Comparison of ENCODE assay signal across 40 cellular contexts in the genomic region with DNA sequence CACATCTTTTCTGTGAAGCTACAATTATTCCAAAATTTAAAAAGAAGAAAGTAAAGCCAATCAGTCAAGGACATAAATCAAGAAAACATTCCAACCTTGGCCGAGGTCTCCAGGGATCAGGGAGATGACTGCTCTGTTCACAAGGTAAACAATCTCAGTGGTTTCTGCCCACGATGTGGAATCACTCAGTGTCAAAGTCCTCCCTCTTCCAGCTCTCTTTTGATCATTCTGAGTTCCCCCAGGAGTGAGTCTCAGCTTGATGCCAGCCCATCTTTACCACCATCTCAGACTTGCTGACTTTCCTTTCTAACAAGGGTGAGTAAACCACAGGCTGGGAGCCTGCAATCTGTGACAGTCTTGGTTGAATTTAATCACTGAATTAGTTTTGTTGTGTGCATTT. TPM values are rescaled to one million over a fixed set of nuclear protein-coding genes. Genes with fewer than 3 reads are reported as not detected.
A peak's percentile ranks its signal among the peaks of the same experiment; 100 is the strongest.
DNase-seq lines count a peak whose midpoint lies in the region; ATAC-seq and TF ChIP-seq lines count a peak whose summit lies in the region.
"Had no signal": no experiment of that assay in that cellular context is flagged by ENCODE, and none has a peak within 500 bp of the region (broad histone marks: within the 10 kb centered on the region; RNA-seq: fewer than 3 reads in every experiment).

No MANE protein-coding gene starts in this region.

- H3K4me2 ChIP-seq in GM23248 (ENCODE audit: unreplicated experiment): peak overlapping the region; percentile 22
- H3K4me2 ChIP-seq: A549 had no signal

- H3K36me3 ChIP-seq in GM23248 (ENCODE audit: low read depth) (no peaks in the 10 kb centered on the region), liver (ENCODE audit: control insufficient read depth in 4 of 4, insufficient read depth in 3 of 4, low read depth in 1 of 4, low read length in 3 of 4) (no peaks in the 10 kb centered on the region)
- H3K36me3 ChIP-seq: esophagus squamous epithelium, left lung, right atrium auricular region, thoracic aorta, uterus, WERI-Rb-1 had no signal

- H3K4me3 Mint-ChIP-seq in activated naive CD8-positive, alpha-beta T cell treated with anti-CD3 and anti-CD28 coated beads, Interleukin-2, amount 50 U/mL, for 24 hours: no peak overlapping the region
- H3K4me3 Mint-ChIP-seq: activated naive CD8-positive, alpha-beta T cell; CD4-positive, alpha-beta T cell; central memory CD8-positive, alpha-beta T cell; immature natural killer cell; stimulated activated naive CD8-positive, alpha-beta T cell treated with anti-CD3 and anti-CD28 coated beads, Interleukin-15, Interleukin-2, amounts not matched to agents 100 ng/mL and 50 ng/mL, for 24 hours had no signal

- H3K4me1 ChIP-seq in GM23248 (ENCODE audit: insufficient read depth) (peaks cover 17% of the 10 kb centered on the region), liver (ENCODE audit: control insufficient read depth in 4 of 4, insufficient read depth in 4 of 4, low read length in 3 of 4) (peaks cover 4 to 21% (median 11%) of the 10 kb centered on the region in 4 donors)
- H3K4me1 ChIP-seq: A549, left lung, uterus had no signal

- H3K9me3 ChIP-seq in GM23248 (ENCODE audit: low read depth) (no peaks in the 10 kb centered on the region), liver (ENCODE audit: control insufficient read depth in 4 of 4, low read length in 3 of 4) (peaks cover 0 to 8% (median 0%) of the 10 kb centered on the region in 4 donors)

- H3K27ac ChIP-seq in GM23248 (peak overlapping the region; percentile 32), liver (ENCODE audit: low read depth in 1 of 2, low read length in 2 of 2) (peak overlapping the region; percentile 38 to 73)
- H3K27ac ChIP-seq: A549, esophagus squamous epithelium, left lung, right atrium auricular region, thoracic aorta, uterus, WERI-Rb-1 had no signal

- H3K27ac Mint-ChIP-seq in activated naive CD8-positive, alpha-beta T cell treated with anti-CD3 and anti-CD28 coated beads, Interleukin-2, amount 50 U/mL, for 24 hours: no peak overlapping the region
- H3K27ac Mint-ChIP-seq: activated naive CD8-positive, alpha-beta T cell; CD4-positive, alpha-beta T cell; immature natural killer cell; stimulated activated naive CD8-positive, alpha-beta T cell treated with anti-CD3 and anti-CD28 coated beads, Interleukin-15, Interleukin-2, amounts not matched to agents 100 ng/mL and 50 ng/mL, for 24 hours had no signal

- no peak overlapping the region for H3K4me3 ChIP-seq in GM23248
- no peak overlapping the region for H3K4me3 ChIP-seq in astrocyte of the spinal cord (ENCODE audit: low read depth, low read length)
- no peak overlapping the region for H3K4me3 ChIP-seq in liver (ENCODE audit: low read depth in 1 of 3, low read length in 3 of 3)
- H3K4me3 ChIP-seq: A549, esophagus squamous epithelium, left lung, right atrium auricular region, thoracic aorta, uterus had no signal

- no peaks in the 10 kb centered on the region for H3K9me2 ChIP-seq in GM23248 (ENCODE audit: insufficient read depth)

- in situ Hi-C loops in GM23248 (cut with MboI) (no loop called here), astrocyte of the spinal cord (cut with HindIII; ENCODE audit: low sequenced_read_pairs) (no loop called here)

- peaks cover 18% of the 10 kb centered on the region for H3K9me3 Mint-ChIP-seq in activated naive CD8-positive, alpha-beta T cell treated with anti-CD3 and anti-CD28 coated beads, Interleukin-2, amount 50 U/mL, for 24 hours

- WGBS in GM23248 (ENCODE audit: low coverage in 1 of 2, low lambda C conversion rate in 2 of 2, missing lambda C conversion rate in 2 of 2), 2 experiments: 2 to 5% methylated on average over 2 of the region's 2 CpGs
- WGBS in liver: 19% methylated on average over 2 of the region's 2 CpGs

- H3K79me2 ChIP-seq in GM23248 (ENCODE audit: insufficient read depth): no peaks in the 10 kb centered on the region

- no peak for TF ChIP-seq RAD21 in liver (IDR thresholded peaks at IDR 0.05)

- H2AFZ ChIP-seq in GM23248: no peak overlapping the region

- H3K9ac ChIP-seq in GM23248: peak overlapping the region; percentile 5; the same call in 1 of the 2 replicates
- no peak overlapping the region for H3K9ac ChIP-seq in liver (ENCODE audit: low read depth in 1 of 2, low read length in 2 of 2)

- peaks cover 13% of the 10 kb centered on the region; the same call in 1 of the 2 replicates for H3F3A ChIP-seq in GM23248 (ENCODE audit: insufficient read depth)

- H3K27me3 ChIP-seq in GM23248 (replicated peaks; ENCODE audit: insufficient read depth): no peaks in the 10 kb centered on the region
- no peaks in the 10 kb centered on the region for H3K27me3 ChIP-seq in liver (ENCODE audit: control insufficient read depth in 4 of 4, insufficient read depth in 4 of 4, low read length in 3 of 4)
- H3K27me3 ChIP-seq: right atrium auricular region, uterus had no signal

- DNase-seq in A172 (ENCODE audit: low spot score): peak; percentile 39
- DNase-seq in GM23248: peak; percentile 57
- peak; percentile 9 for DNase-seq in astrocyte of the spinal cord (ENCODE audit: low read depth, low spot score)
- DNase-seq in SKM-1 treated with dmso at 0.1 percent for 144 hours (lab: John Stamatoyannopoulos, UW; ENCODE audit: unreplicated experiment): no peak
- no peak for DNase-seq in cerebellum (ENCODE audit: low spot score)
- no peak for DNase-seq in iPS-NIHi7 (ENCODE audit: extremely low spot score)
- no peak for DNase-seq in activated naive CD8-positive, alpha-beta T cell treated with anti-CD3 and anti-CD28 coated beads, Interleukin-2, amount 50 U/mL, for 24 hours
- DNase-seq: activated CD4-positive, alpha-beta T cell treated with anti-CD3 and anti-CD28 coated beads for 48 hours; activated effector memory CD4-positive, alpha-beta T cell treated with Interleukin-2 at 50 U/mL for 16 hours; CD4-positive, alpha-beta T cell; esophagus squamous epithelium; H7; hippocampal formation; immature natural killer cell; Kasumi-1; left lung; MV-4-11; NCI-H1436 treated with DMSO at 0.1 percent for 48 hours; NCI-H2081 treated with DMSO at 0.1 percent for 48 hours; NCI-H2227 treated with DMSO at 0.1 percent for 48 hours; NCI-H526 treated with DMSO at 0.1 percent for 48 hours; NK-92 treated with Interleukin-12 subunit alpha and Interleukin-12 subunit beta, amount 100 ng/mL, for 24 hours; PC-3; Right ventricle myocardium superior; stimulated activated CD8-positive, alpha-beta memory T cell treated with anti-CD3 and anti-CD28 coated beads, Interleukin-4, amount 100 ng/mL, for 48 hours; SW 1271; T-helper 9 cell; uterus; WERI-Rb-1 had no signal

- no peaks in the 10 kb centered on the region for H4K20me1 ChIP-seq in GM23248 (ENCODE audit: insufficient read depth)

- no peak for ATAC-seq in activated naive CD8-positive, alpha-beta T cell treated with anti-CD3 and anti-CD28 coated beads, Interleukin-2, amount 50 U/mL, for 24 hours
- ATAC-seq: A549, left lung, PC-3 had no signal

- no peaks in the 10 kb centered on the region for H3K36me3 Mint-ChIP-seq in activated naive CD8-positive, alpha-beta T cell treated with anti-CD3 and anti-CD28 coated beads, Interleukin-2, amount 50 U/mL, for 24 hours (ENCODE audit: low read depth)
- H3K36me3 Mint-ChIP-seq: activated naive CD8-positive, alpha-beta T cell; immature natural killer cell had no signal

- TF ChIP-seq CTCF in astrocyte of the spinal cord (IDR thresholded peaks at IDR 0.05; ENCODE audit: low read depth, low read length) (no peak), liver (IDR thresholded peaks at IDR 0.05; ENCODE audit: low read depth, low read length, missing input control) (no peak)

- no peaks in the 10 kb centered on the region for H3K27me3 Mint-ChIP-seq in activated naive CD8-positive, alpha-beta T cell treated with anti-CD3 and anti-CD28 coated beads, Interleukin-2, amount 50 U/mL, for 24 hours

- H3K4me1 Mint-ChIP-seq in activated naive CD8-positive, alpha-beta T cell treated with anti-CD3 and anti-CD28 coated beads, Interleukin-2, amount 50 U/mL, for 24 hours: no peaks in the 10 kb centered on the region
- H3K4me1 Mint-ChIP-seq: central memory CD8-positive, alpha-beta T cell had no signal

TF ChIP-seq in liver, 16 proteins besides CTCF, POLR2A, EP300 and RAD21:
- TF ChIP-seq HNF4G (IDR thresholded peaks at IDR 0.05): no peak
- peak in 1 of 2 donors; percentile 63 for TF ChIP-seq HNF4A (conservative IDR thresholded peaks at IDR 0.05)
- TF ChIP-seq RXRA (IDR thresholded peaks at IDR 0.05): peak in 1 of 2 donors; percentile 10

RNA-seq across cellular contexts. Expression of a gene that starts 4.8 kb away (rescaled TPM):
- total RNA-seq in A172 (2014; rRNA removed; shearing (Covaris generic)): 0.34 TPM in 1 of 2 replicates, not detected in the other
- not detected in 2 replicates for total RNA-seq in GM23248 (2014; rRNA removed; shearing (Covaris generic))
- polyA plus RNA-seq in GM23248 (2016; fragmentation: Nextera tagmentation; extraction: Ambion mirVana): 0.14 and 0.31 TPM in 2 replicates
- not detected for total RNA-seq in liver
- not detected for polyA plus RNA-seq in liver
- not detected for total RNA-seq in cerebellum
- total RNA-seq: activated CD8-positive, alpha-beta memory T cell treated with anti-CD3 and anti-CD28 coated beads for 36 hours; CD4-positive, alpha-beta T cell; dermis microvascular lymphatic vessel endothelial cell; esophagus squamous epithelium; frontal cortex; H7; left lung; mesenteric fat pad; PC-3; right atrium auricular region; Right ventricle myocardium superior; uterus had no signal
- polyA plus RNA-seq: A549, immature natural killer cell had no signal

RNA-seq across cellular contexts. Expression of a gene that starts 28.2 kb away (rescaled TPM):
- not detected in 2 replicates for total RNA-seq in A172 (2014; rRNA removed; shearing (Covaris generic))
- not detected in 2 replicates for total RNA-seq in GM23248 (2014; rRNA removed; shearing (Covaris generic))
- polyA plus RNA-seq in GM23248 (2016; fragmentation: Nextera tagmentation; extraction: Ambion mirVana) (not detected in 2 replicates), liver (100 to 1,000 TPM; 145 to 283 TPM)
- total RNA-seq in liver (10 to 100 TPM; 32.6 to 89.4 TPM), cerebellum (not detected)
- total RNA-seq: activated CD8-positive, alpha-beta memory T cell treated with anti-CD3 and anti-CD28 coated beads for 36 hours; CD4-positive, alpha-beta T cell; dermis microvascular lymphatic vessel endothelial cell; esophagus squamous epithelium; frontal cortex; left lung; mesenteric fat pad; PC-3; right atrium auricular region; Right ventricle myocardium superior; thoracic aorta; uterus had no signal
- polyA plus RNA-seq: A549 had no signal

RNA-seq across cellular contexts. Expression of a gene that starts 28.5 kb away (rescaled TPM):
- not detected in 2 replicates for total RNA-seq in A172 (2014; rRNA removed; shearing (Covaris generic))
- not detected in 2 replicates for total RNA-seq in GM23248 (2014; rRNA removed; shearing (Covaris generic))
- polyA plus RNA-seq in GM23248 (2016; fragmentation: Nextera tagmentation; extraction: Ambion mirVana): not detected in 2 replicates
- total RNA-seq in liver: not detected
- polyA plus RNA-seq in liver: under 1 TPM in 1 of 2 donors, not detected in 1; 0.28 TPM
- not detected for total RNA-seq in cerebellum
- total RNA-seq: activated CD8-positive, alpha-beta memory T cell treated with anti-CD3 and anti-CD28 coated beads for 36 hours; CD4-positive, alpha-beta T cell; dermis microvascular lymphatic vessel endothelial cell; esophagus squamous epithelium; frontal cortex; H7; left lung; mesenteric fat pad; PC-3; right atrium auricular region; Right ventricle myocardium superior; thoracic aorta; uterus had no signal
- polyA plus RNA-seq: A549, immature natural killer cell had no signal

Comparison
In these comparisons a context has a peak if more than half of its experiments do, and no peak if none do; other contexts are left out.
1. DNase-seq: peak in A172 (single experiment), GM23248 (single experiment) and astrocyte of the spinal cord (single experiment); none in SKM-1 treated with dmso at 0.1 percent for 144 hours (single experiment), cerebellum (single experiment), iPS-NIHi7 (single experiment) and activated naive CD8-positive, alpha-beta T cell treated with anti-CD3 and anti-CD28 coated beads, Interleukin-2, amount 50 U/mL, for 24 hours (single experiment).
2. RNA of a gene that starts 28.2 kb away (total RNA-seq): 32.6 to 89.4 TPM in liver; not detected in A172, not detected in GM23248 and not detected in cerebellum (single experiment); every median in the first group is over 10 times any median in the second.